8 cellular contexts compared by ENCODE assay signal in genomic region chr1:154998818-154999650, GRCh38. TPM values are rescaled to one million over a fixed set of nuclear protein-coding genes. Genes with fewer than 3 reads are reported as not detected.
DNase-seq lines count a peak whose midpoint lies in the region; ATAC-seq and TF ChIP-seq lines count a peak whose summit lies in the region.

No MANE protein-coding gene starts in this region.

- TF ChIP-seq CTCF in AG09309 (IDR thresholded peaks at IDR 0.05; ENCODE audit: control insufficient read depth, insufficient read depth, low read depth, low read length, missing control alignments) = peak; percentile 97
- peak; percentile 96 for TF ChIP-seq CTCF in epithelial cell of proximal tubule (conservative IDR thresholded peaks at IDR 0.05; ENCODE audit: low read depth, low read length)

- H3K9me3 Mint-ChIP-seq in naive B cell = no peaks in the 10 kb centered on the region

- H3K4me3 Mint-ChIP-seq in naive B cell = peak overlapping the region; percentile 91 to 98 (median 95)

- H3K27me3 ChIP-seq in subcutaneous abdominal adipose tissue (ENCODE audit: control insufficient read depth in 5 of 5, insufficient read depth in 4 of 5, low read length in 5 of 5) = no peaks in the 10 kb centered on the region

- peak overlapping the region; percentile 97 for H3K27ac ChIP-seq in subcutaneous abdominal adipose tissue (ENCODE audit: low read depth, low read length)

- H3K9ac ChIP-seq in subcutaneous abdominal adipose tissue (ENCODE audit: low read length in 5 of 5) = peak overlapping the region in 2 of 5 donors; percentile 22 to 81

- H3K4me1 ChIP-seq in subcutaneous abdominal adipose tissue (ENCODE audit: control insufficient read depth in 5 of 5, insufficient read depth in 5 of 5, low read length in 5 of 5) = peaks cover 2 to 54% (median 39%) of the 10 kb centered on the region in 5 donors

- peak overlapping the region; percentile 49 to 88 (median 76) for H3K27ac Mint-ChIP-seq in naive B cell

- no peaks in the 10 kb centered on the region for H3K36me3 Mint-ChIP-seq in naive B cell

- no peak for DNase-seq in AG09309 (ENCODE audit: low read depth)
- peak; percentile 78 for DNase-seq in GM19238 (ENCODE audit: insufficient read length, low spot score)
- peak; percentile 50 to 60 for DNase-seq in NOMO-1 (lab: John Stamatoyannopoulos, UW; ENCODE audit: unreplicated experiment in 2 of 2)
- DNase-seq in activated T-cell treated with anti-CD3 and anti-CD28 coated beads for 24 hours (ENCODE audit: low read depth) = peak; percentile 74
- DNase-seq in epithelial cell of proximal tubule (ENCODE audit: low read depth) = no peak
- peak; percentile 49 for DNase-seq in naive B cell

- H3K4me1 Mint-ChIP-seq in naive B cell = peaks cover 29 to 59% (median 31%) of the 10 kb centered on the region in 3 donors

- no peaks in the 10 kb centered on the region for H3K27me3 Mint-ChIP-seq in naive B cell

- ATAC-seq in naive B cell (ENCODE audit: low read depth in 2 of 2) (peak; percentile 11 to 13), GM21619 (IDR thresholded peaks at IDR 0.05; ENCODE audit: unreplicated experiment) (no peak)

- H3K36me3 ChIP-seq in subcutaneous abdominal adipose tissue (ENCODE audit: control insufficient read depth in 5 of 5, insufficient read depth in 5 of 5, low read length in 5 of 5) = no peaks in the 10 kb centered on the region

- H3K9me3 ChIP-seq in subcutaneous abdominal adipose tissue (ENCODE audit: control insufficient read depth in 5 of 5, low read length in 5 of 5) = no peaks in the 10 kb centered on the region

- H3K4me3 ChIP-seq in AG09309 (ENCODE audit: control insufficient read depth, low read depth, low read length) (peak overlapping the region; percentile 88), epithelial cell of proximal tubule (ENCODE audit: low read depth, low read length) (peak overlapping the region; percentile 74), subcutaneous abdominal adipose tissue (ENCODE audit: low read depth in 1 of 5, low read length in 5 of 5) (peak overlapping the region; percentile 39 to 97 (median 56))

RNA-seq across cellular contexts. Expression of gene ZBTB7B, which starts 3.6 kb away (rescaled TPM):
- 20.4 and 20.7 TPM in 2 replicates for total RNA-seq in epithelial cell of proximal tubule
- 1 to 10 TPM in 5 of 6 donors, not detected in 1; 2.2 to 5.5 (median 2.7) TPM for polyA plus RNA-seq in naive B cell (ENCODE audit: low read depth in 6 of 6)

RNA-seq across cellular contexts. Expression of gene LENEP, which starts 5.6 kb away (rescaled TPM):
- total RNA-seq in epithelial cell of proximal tubule = not detected in 2 replicates
- polyA plus RNA-seq in naive B cell (ENCODE audit: low read depth in 6 of 6) = not detected

RNA-seq across cellular contexts. Expression of gene FLAD1, which starts 15.9 kb away (rescaled TPM):
- 41.9 and 67.5 TPM in 2 replicates for total RNA-seq in epithelial cell of proximal tubule
- 10 to 100 TPM; 37.0 to 57.0 (median 49.4) TPM for polyA plus RNA-seq in naive B cell (ENCODE audit: low read depth in 6 of 6)

RNA-seq across cellular contexts. Expression of gene CKS1B, which starts 24.6 kb away (rescaled TPM):
- total RNA-seq in epithelial cell of proximal tubule = 289 and 358 TPM in 2 replicates
- polyA plus RNA-seq in naive B cell (ENCODE audit: low read depth in 6 of 6) = 100 to 1,000 TPM; 117 to 196 (median 131) TPM

RNA-seq across cellular contexts. Expression of gene SHC1, which starts 28.5 kb away (rescaled TPM):
- total RNA-seq in epithelial cell of proximal tubule = 131 and 155 TPM in 2 replicates
- 10 to 100 TPM; 23.3 to 34.0 (median 26.3) TPM for polyA plus RNA-seq in naive B cell (ENCODE audit: low read depth in 6 of 6)

Comparison
In these comparisons a context has a peak if more than half of its experiments do, and no peak if none do; other contexts are left out.
1. DNase-seq: peak in GM19238 (single experiment), NOMO-1 (2 of 2), activated T-cell treated with anti-CD3 and anti-CD28 coated beads for 24 hours (single experiment) and naive B cell (single experiment); none in AG09309 (single experiment) and epithelial cell of proximal tubule (single experiment).
2. Peak in every context shown above with its lines, with median percentiles within 50 percentile points of each other: H3K4me3 ChIP-seq.